ENCODE assay signal across 8 cellular contexts in the genomic region with DNA sequence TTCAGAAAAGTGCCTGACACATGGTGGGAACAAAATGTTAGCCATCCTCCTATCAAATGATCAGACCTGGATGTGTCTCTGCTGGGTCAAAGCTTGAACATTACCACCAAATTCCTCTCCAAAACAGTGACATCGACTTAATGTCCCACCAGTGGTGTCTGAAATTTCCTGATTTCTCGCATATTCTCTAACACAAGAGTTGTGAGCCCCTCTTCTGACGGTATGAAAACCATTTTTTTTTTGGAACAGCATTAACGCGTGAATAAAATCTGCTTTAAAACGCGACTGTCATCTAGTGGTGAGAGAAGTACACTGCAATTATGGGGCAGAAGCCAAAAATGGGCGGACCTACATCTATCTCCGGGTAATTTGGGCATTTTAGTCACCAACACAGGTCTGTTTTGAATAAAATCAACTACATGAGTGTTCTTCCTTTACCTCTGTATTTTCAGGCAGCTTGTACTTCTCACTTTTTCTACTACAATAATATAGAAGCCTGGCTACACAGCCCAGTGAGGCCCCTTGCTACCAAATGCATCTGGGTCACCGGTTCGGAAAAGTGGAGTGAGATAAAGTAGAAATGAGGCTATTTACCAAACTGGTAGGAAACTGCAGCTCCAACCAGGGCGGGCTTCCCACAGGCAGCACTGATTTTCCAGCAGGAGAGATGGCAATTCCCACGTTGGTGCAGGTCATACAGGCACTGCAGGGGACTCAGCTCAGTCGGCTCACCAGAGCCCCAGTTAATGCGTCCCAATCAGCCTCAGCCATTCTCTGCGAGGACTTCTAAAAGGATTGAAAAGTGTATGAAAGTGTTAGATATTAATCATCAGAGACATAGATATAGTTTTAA. TPM values are rescaled to one million over a fixed set of nuclear protein-coding genes. Genes with fewer than 3 reads are reported as not detected.
DNase-seq lines count a peak whose midpoint lies in the region; ATAC-seq lines count a peak whose summit lies in the region.

No MANE protein-coding gene starts in this region.

- H3K27ac Mint-ChIP-seq in activated T-helper 2 cell treated with anti-CD3 and anti-CD28 coated beads, Interferon-gamma antibody, Interleukin-2, Interleukin-4, amounts not matched to agents 10 μg/mL and 5 μg/mL and 100 μg/mL, durations not matched to agents 14 hours and 24 hours and 36 hours: peak overlapping the region; percentile 44

- H3K4me3 Mint-ChIP-seq in activated T-helper 2 cell treated with anti-CD3 and anti-CD28 coated beads, Interferon-gamma antibody, Interleukin-2, Interleukin-4, amounts not matched to agents 10 μg/mL and 5 μg/mL and 100 μg/mL, durations not matched to agents 14 hours and 24 hours and 36 hours (ENCODE audit: low read depth): no peak overlapping the region

- peaks cover 3% of the 10 kb centered on the region for H3K36me3 Mint-ChIP-seq in activated T-helper 2 cell treated with anti-CD3 and anti-CD28 coated beads, Interferon-gamma antibody, Interleukin-2, Interleukin-4, amounts not matched to agents 10 μg/mL and 5 μg/mL and 100 μg/mL, durations not matched to agents 14 hours and 24 hours and 36 hours (ENCODE audit: low read depth)

- H3K27me3 Mint-ChIP-seq in activated T-helper 2 cell treated with anti-CD3 and anti-CD28 coated beads, Interferon-gamma antibody, Interleukin-2, Interleukin-4, amounts not matched to agents 10 μg/mL and 5 μg/mL and 100 μg/mL, durations not matched to agents 14 hours and 24 hours and 36 hours (ENCODE audit: low read depth): no peaks in the 10 kb centered on the region

- peak; percentile 23 for DNase-seq in GDM1 (lab: John Stamatoyannopoulos, UW)
- DNase-seq in NCI-H82 treated with DMSO at 0.1 percent for 48 hours (lab: John Stamatoyannopoulos, UW; ENCODE audit: unreplicated experiment): peak; percentile 51
- peak; percentile 39 for DNase-seq in activated T-helper 2 cell treated with anti-CD3 and anti-CD28 coated beads, Interferon-gamma antibody, Interleukin-2, Interleukin-4, amounts not matched to agents 10 μg/mL and 5 μg/mL and 100 μg/mL, durations not matched to agents 14 hours and 24 hours and 36 hours (ENCODE audit: low spot score)
- DNase-seq in globus pallidus (ENCODE audit: low spot score): peak; percentile 46
- DNase-seq in pons (ENCODE audit: low spot score): peak; percentile 61
- no peak for DNase-seq in GM19240 (ENCODE audit: insufficient read length, low spot score)

- peak; percentile 47 for ATAC-seq in HG03280 (IDR thresholded peaks at IDR 0.05; ENCODE audit: unreplicated experiment)
- ATAC-seq in GM21447 (IDR thresholded peaks at IDR 0.05; ENCODE audit: unreplicated experiment): no peak

- H3K4me1 Mint-ChIP-seq in activated T-helper 2 cell treated with anti-CD3 and anti-CD28 coated beads, Interferon-gamma antibody, Interleukin-2, Interleukin-4, amounts not matched to agents 10 μg/mL and 5 μg/mL and 100 μg/mL, durations not matched to agents 14 hours and 24 hours and 36 hours (ENCODE audit: low read depth): peaks cover 39% of the 10 kb centered on the region

- no peaks in the 10 kb centered on the region for H3K9me3 Mint-ChIP-seq in activated T-helper 2 cell treated with anti-CD3 and anti-CD28 coated beads, Interferon-gamma antibody, Interleukin-2, Interleukin-4, amounts not matched to agents 10 μg/mL and 5 μg/mL and 100 μg/mL, durations not matched to agents 14 hours and 24 hours and 36 hours

- intact Hi-C loops in activated T-helper 2 cell treated with anti-CD3 and anti-CD28 coated beads, Interferon-gamma antibody, Interleukin-2, Interleukin-4, amounts not matched to agents 10 μg/mL and 5 μg/mL and 100 μg/mL, durations not matched to agents 14 hours and 24 hours and 36 hours (cut with micrococcal nuclease): loop anchor here (10.0 kb wide), 2 partner anchors 51 to 171 kb away; no protein-coding TSS in a partner anchor

RNA-seq across cellular contexts. Expression of gene MGME1, which starts 27.4 kb away (rescaled TPM):
- 30.0 and 33.0 TPM in 2 replicates for total RNA-seq in activated T-helper 2 cell treated with anti-CD3 and anti-CD28 coated beads, Interferon-gamma antibody, Interleukin-2, Interleukin-4, amounts not matched to agents 10 μg/mL and 5 μg/mL and 100 μg/mL, durations not matched to agents 14 hours and 24 hours and 36 hours

RNA-seq across cellular contexts. Expression of gene SNX5, which starts 27.6 kb away (rescaled TPM):
- total RNA-seq in activated T-helper 2 cell treated with anti-CD3 and anti-CD28 coated beads, Interferon-gamma antibody, Interleukin-2, Interleukin-4, amounts not matched to agents 10 μg/mL and 5 μg/mL and 100 μg/mL, durations not matched to agents 14 hours and 24 hours and 36 hours: 225 and 231 TPM in 2 replicates
